18 cellular contexts compared by ENCODE assay signal in genomic region chr14:72350215-72350614, GRCh38.
DNase-seq lines count a peak whose midpoint lies in the region; ATAC-seq and TF ChIP-seq lines count a peak whose summit lies in the region.
"Had no signal": no experiment of that assay in that cellular context is flagged by ENCODE, and none has a peak within 500 bp of the region (broad histone marks: within the 10 kb centered on the region; RNA-seq: fewer than 3 reads in every experiment).

No MANE protein-coding gene starts in this region.

- H3K27ac Mint-ChIP-seq in osteocyte (ENCODE audit: unreplicated experiment), result no peak overlapping the region
- no peak overlapping the region for H3K27ac Mint-ChIP-seq in type B pancreatic cell
- H3K27ac Mint-ChIP-seq: B cell; CD8-positive, alpha-beta T cell; H9 had no signal

- H3K9me3 Mint-ChIP-seq in osteocyte (ENCODE audit: unreplicated experiment) (no peaks in the 10 kb centered on the region), type B pancreatic cell (no peaks in the 10 kb centered on the region)
- H3K9me3 Mint-ChIP-seq: CD8-positive, alpha-beta T cell; H9 had no signal

- no peaks in the 10 kb centered on the region for H3F3A ChIP-seq in Loucy (ENCODE audit: low read depth)

- no peak overlapping the region for H2AFZ ChIP-seq in Loucy (ENCODE audit: low read length)

- no peak for ATAC-seq in body of pancreas
- ATAC-seq in GM19035 (IDR thresholded peaks at IDR 0.05; ENCODE audit: unreplicated experiment), result no peak
- ATAC-seq in HG02884 (IDR thresholded peaks at IDR 0.05; ENCODE audit: unreplicated experiment), result no peak
- ATAC-seq: CD8-positive, alpha-beta T cell; K562 had no signal

- DNase-seq in GM12865 (ENCODE audit: low read depth) (peak; percentile 22), RPMI8226 (peak; percentile 2), osteocyte (ENCODE audit: extremely low spot score, unreplicated experiment) (peak; percentile 51), body of pancreas (no peak), type B pancreatic cell (ENCODE audit: extremely low spot score, unreplicated experiment) (no peak)
- DNase-seq: Calu3; CD8-positive, alpha-beta T cell; DMS79 treated with DMSO at 0.1 percent for 48 hours; GF-D8; H9; IMR-90 had no signal

- H3K4me1 ChIP-seq in Loucy (ENCODE audit: insufficient read depth, low read length, poor library complexity, severe bottlenecking) (peaks cover 33% of the 10 kb centered on the region), body of pancreas (no peaks in the 10 kb centered on the region)
- H3K4me1 ChIP-seq: BLaER1 treated with 17β-estradiol and CSF1 and Interleukin-3, amounts not matched to agents 10 nM and 100 nM had no signal

- H3K79me2 ChIP-seq in Loucy (ENCODE audit: insufficient read depth, low read length), result no peaks in the 10 kb centered on the region

- peaks cover 18% of the 10 kb centered on the region; the same call in 1 of the 2 replicates for H3K36me3 ChIP-seq in Loucy (ENCODE audit: insufficient read depth, low read length)
- no peaks in the 10 kb centered on the region for H3K36me3 ChIP-seq in body of pancreas (replicated peaks in 1 of 2; ENCODE audit: insufficient read depth in 1 of 2, low read depth in 2 of 2)
- H3K36me3 ChIP-seq: BLaER1 treated with 17β-estradiol and CSF1 and Interleukin-3, amounts not matched to agents 10 nM and 100 nM had no signal

- 0 out of 2 replicates have a peak, but pooled peaks cover 3% of the 10 kb centered on the region for H3K9me3 ChIP-seq in Loucy (ENCODE audit: insufficient read depth, low read depth, low read length)
- no peaks in the 10 kb centered on the region for H3K9me3 ChIP-seq in body of pancreas
- H3K9me3 ChIP-seq: BLaER1 treated with 17β-estradiol and CSF1 and Interleukin-3, amounts not matched to agents 10 nM and 100 nM had no signal

- WGBS in body of pancreas, 2 donors, result 71 to 86% methylated on average over 1 of the region's 1 CpG

- H3K4me3 ChIP-seq in GM12865 (ENCODE audit: low read depth, low read length) (no peak overlapping the region), Loucy (ENCODE audit: low read length, poor library complexity, severe bottlenecking) (no peak overlapping the region), body of pancreas (no peak overlapping the region)
- H3K4me3 ChIP-seq: BLaER1 treated with 17β-estradiol and CSF1 and Interleukin-3, amounts not matched to agents 10 nM and 100 nM; K562 had no signal

- no peak overlapping the region for H3K9ac ChIP-seq in Loucy (ENCODE audit: low read depth, low read length, poor library complexity, severe bottlenecking)
- H3K9ac ChIP-seq: BLaER1 treated with 17β-estradiol and CSF1 and Interleukin-3, amounts not matched to agents 10 nM and 100 nM had no signal

- no peaks in the 10 kb centered on the region for H3K9me2 ChIP-seq in Loucy (replicated peaks; ENCODE audit: low read depth, low read length)

- no peaks in the 10 kb centered on the region for H3K36me3 Mint-ChIP-seq in osteocyte (ENCODE audit: unreplicated experiment)
- H3K36me3 Mint-ChIP-seq in type B pancreatic cell, result no peaks in the 10 kb centered on the region
- H3K36me3 Mint-ChIP-seq: CD8-positive, alpha-beta T cell had no signal

- no peak for TF ChIP-seq CTCF in GM12865 (IDR thresholded peaks at IDR 0.05; ENCODE audit: insufficient read depth, low read depth, low read length, missing control alignments)
- no peak for TF ChIP-seq CTCF in Loucy (conservative IDR thresholded peaks at IDR 0.05; ENCODE audit: low read length)
- no peak for TF ChIP-seq CTCF in osteocyte (IDR thresholded peaks at IDR 0.05)
- no peak for TF ChIP-seq CTCF in body of pancreas (IDR thresholded peaks at IDR 0.05)
- TF ChIP-seq CTCF in type B pancreatic cell (conservative IDR thresholded peaks at IDR 0.05), result no peak

- H4K20me1 ChIP-seq in Loucy (ENCODE audit: insufficient read depth, low read length, poor library complexity, severe bottlenecking), result no peaks in the 10 kb centered on the region
- H4K20me1 ChIP-seq: BLaER1 treated with 17β-estradiol and CSF1 and Interleukin-3, amounts not matched to agents 10 nM and 100 nM had no signal

- H3K27ac ChIP-seq in body of pancreas, result no peak overlapping the region
- H3K27ac ChIP-seq: BLaER1 treated with 17β-estradiol and CSF1 and Interleukin-3, amounts not matched to agents 10 nM and 100 nM; HL-60 had no signal

- peak overlapping the region; percentile 31 for H3K4me2 ChIP-seq in Loucy (ENCODE audit: low read depth, low read length, poor library complexity, severe bottlenecking)
- H3K4me2 ChIP-seq: BLaER1 treated with 17β-estradiol and CSF1 and Interleukin-3, amounts not matched to agents 10 nM and 100 nM had no signal

- intact Hi-C loops in body of pancreas (cut with DNase I), result no loop called here

- no peaks in the 10 kb centered on the region for H3K4me1 Mint-ChIP-seq in osteocyte (ENCODE audit: unreplicated experiment)
- H3K4me1 Mint-ChIP-seq in type B pancreatic cell (ENCODE audit: unreplicated experiment), result no peaks in the 10 kb centered on the region
- H3K4me1 Mint-ChIP-seq: B cell, H9 had no signal

- TF ChIP-seq POLR2A in body of pancreas (IDR thresholded peaks at IDR 0.05), result no peak

- H3K27me3 ChIP-seq in Loucy (ENCODE audit: insufficient read depth, low read length, poor library complexity, severe bottlenecking) (no peaks in the 10 kb centered on the region), body of pancreas (no peaks in the 10 kb centered on the region)
- H3K27me3 ChIP-seq: BLaER1 treated with 17β-estradiol and CSF1 and Interleukin-3, amounts not matched to agents 10 nM and 100 nM had no signal

- no peaks in the 10 kb centered on the region for H3K27me3 Mint-ChIP-seq in osteocyte (ENCODE audit: unreplicated experiment)
- no peaks in the 10 kb centered on the region for H3K27me3 Mint-ChIP-seq in type B pancreatic cell

- no peak overlapping the region for H3K4me3 Mint-ChIP-seq in osteocyte (ENCODE audit: unreplicated experiment)
- H3K4me3 Mint-ChIP-seq in type B pancreatic cell, result no peak overlapping the region
- H3K4me3 Mint-ChIP-seq: B cell; CD8-positive, alpha-beta T cell; H9 had no signal

Comparison
In these comparisons a context has a peak if more than half of its experiments do, and no peak if none do; other contexts are left out.
1. DNase-seq: peak in GM12865 (single experiment), RPMI8226 (single experiment) and osteocyte (single experiment); none in body of pancreas (0 of 4) and type B pancreatic cell (single experiment).